Comparison of ENCODE assay signal across 18 cellular contexts in the genomic region with DNA sequence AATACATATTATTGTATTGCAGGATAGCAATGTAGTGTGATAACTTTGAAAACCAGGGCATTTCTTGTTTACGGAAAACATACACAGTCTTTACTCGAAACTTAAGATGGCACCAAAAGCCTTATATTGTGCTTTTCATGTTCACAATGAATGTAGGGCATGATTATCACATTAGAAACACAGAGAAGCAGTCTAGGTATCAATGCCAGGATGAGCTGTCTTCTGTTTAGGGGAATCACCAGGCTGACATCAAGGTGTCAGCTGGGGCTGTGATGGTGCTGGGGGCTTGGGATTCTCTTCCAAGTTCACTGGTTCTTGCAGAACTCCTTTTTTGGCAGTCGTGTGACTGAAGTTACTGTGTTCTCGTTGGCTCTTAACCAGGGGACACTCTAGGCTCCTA.
"Had no signal": no experiment of that assay in that cellular context is flagged by ENCODE, and none has a peak within 500 bp of the region (broad histone marks: within the 10 kb centered on the region; RNA-seq: fewer than 3 reads in every experiment).

No MANE protein-coding gene starts in this region.

- H3K4me1 Mint-ChIP-seq: naive B cell had no signal

- H3K4me3 ChIP-seq: coronary artery, dorsolateral prefrontal cortex, esophagus muscularis mucosa, gastroesophageal sphincter, heart right ventricle, left lung, lower lobe of right lung, mucosa of descending colon had no signal

- H3K4me3 Mint-ChIP-seq: mesothelial cell of epicardium, naive B cell had no signal

- H3K36me3 ChIP-seq: esophagus muscularis mucosa, gastroesophageal sphincter, heart right ventricle, left lung, lower lobe of right lung had no signal

- H3K27ac ChIP-seq: coronary artery, dorsolateral prefrontal cortex, esophagus muscularis mucosa, foreskin keratinocyte, gastroesophageal sphincter, heart right ventricle, left lung, lower lobe of right lung had no signal

- H3K27me3 ChIP-seq: dorsolateral prefrontal cortex, esophagus muscularis mucosa, foreskin keratinocyte, gastroesophageal sphincter, heart right ventricle, left lung had no signal

- H3K36me3 Mint-ChIP-seq: mesothelial cell of epicardium, naive B cell had no signal

- H3K27ac Mint-ChIP-seq: mesothelial cell of epicardium, naive B cell had no signal

- DNase-seq: dermis blood vessel endothelial cell; dorsolateral prefrontal cortex; effector CD4-positive, alpha-beta T cell; effector memory CD4-positive, alpha-beta T cell; foreskin keratinocyte; heart right ventricle; hippocampal formation; left cardiac atrium; left lung; left ventricle myocardium superior; lower lobe of right lung; mesenchymal stem cell; mucosa of descending colon; naive B cell had no signal

- H3K27me3 Mint-ChIP-seq: naive B cell had no signal

- H3K4me1 ChIP-seq: esophagus muscularis mucosa, foreskin keratinocyte, gastroesophageal sphincter, heart right ventricle, left lung, lower lobe of right lung had no signal

- ATAC-seq: foreskin keratinocyte, gastroesophageal sphincter, heart right ventricle, left cardiac atrium, left lung, left ventricle myocardium superior, lower lobe of right lung, mucosa of descending colon had no signal

- H3K9me3 ChIP-seq: esophagus muscularis mucosa, gastroesophageal sphincter, left lung, lower lobe of right lung had no signal
